In the genomic region with DNA sequence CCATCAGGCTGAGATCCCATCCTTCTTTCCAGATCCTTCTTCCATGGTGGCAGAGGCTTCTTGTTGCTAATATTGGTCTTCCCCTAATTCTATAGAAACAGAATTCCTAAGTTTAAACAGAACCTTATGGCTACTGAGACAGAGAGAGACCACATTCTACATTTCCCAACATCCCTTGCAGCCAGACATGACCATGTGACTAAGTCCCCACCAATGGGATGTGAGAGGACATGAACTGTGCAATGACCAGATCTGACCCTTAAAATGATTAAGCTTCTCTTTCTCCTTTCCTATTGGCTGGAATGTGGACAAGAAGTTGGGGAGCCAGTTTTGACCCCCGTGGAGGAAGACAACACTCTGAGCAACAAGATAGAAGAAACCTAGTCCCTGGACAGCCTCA, we compare ENCODE assay signal across 29 cellular contexts.
"Had no signal": no experiment of that assay in that cellular context is flagged by ENCODE, and none has a peak within 500 bp of the region (broad histone marks: within the 10 kb centered on the region; RNA-seq: fewer than 3 reads in every experiment).

No MANE protein-coding gene starts in this region.

- H3K4me2 ChIP-seq: neural progenitor cell, smooth muscle cell had no signal

- H3K4me3 ChIP-seq: heart left ventricle, neural progenitor cell, psoas muscle, smooth muscle cell, stomach, testis, transverse colon had no signal

- H3K9ac ChIP-seq: neural progenitor cell, parathyroid adenoma had no signal

- H3K27ac ChIP-seq: foreskin keratinocyte, heart left ventricle, neural progenitor cell, parathyroid adenoma, psoas muscle, stomach, testis, transverse colon had no signal

- H3K36me3 Mint-ChIP-seq: activated CD4-positive, alpha-beta memory T cell treated with anti-CD3 and anti-CD28 coated beads for 36 hours; memory B cell; neural progenitor cell; stimulated activated memory B cell treated with anti-CD40 and anti-IgM and Interleukin-4, amounts not matched to agents 10 μg/mL and 1 μg/mL and 100 μg/mL, for 72 hours had no signal

- ATAC-seq: activated CD4-positive, CD25-positive, alpha-beta regulatory T cell treated with anti-CD3 and anti-CD28 coated beads, Interleukin-2, amount 50 U/mL, for 24 hours; foreskin keratinocyte; heart left ventricle; naive thymus-derived CD4-positive, alpha-beta T cell; psoas muscle; stimulated activated memory B cell treated with anti-CD40 and anti-IgM and Interleukin-4, amounts not matched to agents 10 μg/mL and 1 μg/mL and 100 μg/mL, for 72 hours; T-helper 17 cell had no signal

- H3K4me1 Mint-ChIP-seq: immature natural killer cell; memory B cell; stimulated activated memory B cell treated with anti-CD40 and anti-IgM and Interleukin-4, amounts not matched to agents 10 μg/mL and 1 μg/mL and 100 μg/mL, for 72 hours; T-helper 17 cell had no signal

- H3K27ac Mint-ChIP-seq: activated CD4-positive, alpha-beta memory T cell treated with anti-CD3 and anti-CD28 coated beads for 36 hours; activated T-cell treated with anti-CD3 and anti-CD28 coated beads, Interleukin-2, amount 50 U/mL, for 24 hours; immature natural killer cell; memory B cell; neural progenitor cell; stimulated activated memory B cell treated with anti-CD40 and anti-IgM and Interleukin-4, amounts not matched to agents 10 μg/mL and 1 μg/mL and 100 μg/mL, for 72 hours; T-helper 17 cell had no signal

- H3K9me3 Mint-ChIP-seq: activated CD4-positive, alpha-beta memory T cell treated with anti-CD3 and anti-CD28 coated beads for 36 hours; activated T-cell treated with anti-CD3 and anti-CD28 coated beads, Interleukin-2, amount 50 U/mL, for 24 hours; immature natural killer cell; memory B cell; naive thymus-derived CD4-positive, alpha-beta T cell; neural progenitor cell; stimulated activated memory B cell treated with anti-CD40 and anti-IgM and Interleukin-4, amounts not matched to agents 10 μg/mL and 1 μg/mL and 100 μg/mL, for 72 hours had no signal

- DNase-seq: activated CD4-positive, alpha-beta memory T cell treated with anti-CD3 and anti-CD28 coated beads for 36 hours; activated CD4-positive, alpha-beta T cell treated with anti-CD3 and anti-CD28 coated beads for 48 hours; activated CD8-positive, alpha-beta memory T cell treated with anti-CD3 and anti-CD28 coated beads, Interleukin-2, amount 50 U/mL, for 48 hours; activated gamma-delta T cell treated with Interleukin-2 at 50 U/mL for 16 hours; activated naive CD4-positive, alpha-beta T cell treated with anti-CD3 and anti-CD28 coated beads, Interleukin-2, amount 50 U/mL, for 16 hours; activated T-cell treated with anti-CD3 and anti-CD28 coated beads, Interleukin-2, amount 50 U/mL, for 24 hours; cerebellar nuclear complex; cortex of kidney; foreskin keratinocyte; heart left ventricle; immature natural killer cell; kidney; naive thymus-derived CD4-positive, alpha-beta T cell; psoas muscle; stimulated activated CD4-positive, alpha-beta T cell treated with anti-CD3 and anti-CD28 coated beads, Interleukin-1b, Interleukin-23, amount 100 ng/mL, for 48 hours; stimulated activated CD4-positive, alpha-beta T cell treated with anti-CD3 and anti-CD28 coated beads, Interleukin-4, amount 100 ng/mL, for 4 hours; stimulated activated CD8-positive, alpha-beta memory T cell treated with anti-CD3 and anti-CD28 coated beads, Interleukin-4, amount 100 ng/mL, for 48 hours; stomach; T-helper 17 cell; testis; transverse colon; WERI-Rb-1 had no signal

- H3K27me3 Mint-ChIP-seq: activated CD4-positive, alpha-beta memory T cell treated with anti-CD3 and anti-CD28 coated beads for 36 hours; T-helper 17 cell had no signal

- FAIRE-seq: endothelial cell of umbilical vein, kidney had no signal

- H3K4me1 ChIP-seq: parathyroid adenoma, testis, transverse colon had no signal

- H3K9me3 ChIP-seq: heart left ventricle, psoas muscle, stomach, testis, transverse colon had no signal

- H3K79me2 ChIP-seq: parathyroid adenoma had no signal

- H3K36me3 ChIP-seq: heart left ventricle, neural progenitor cell, stomach, transverse colon, WERI-Rb-1 had no signal

- H3K27me3 ChIP-seq: heart left ventricle, neural progenitor cell, stomach, testis, transverse colon had no signal

- H2AFZ ChIP-seq: neural progenitor cell, parathyroid adenoma had no signal

- H3K4me3 Mint-ChIP-seq: activated CD4-positive, alpha-beta memory T cell treated with anti-CD3 and anti-CD28 coated beads for 36 hours; activated T-cell treated with anti-CD3 and anti-CD28 coated beads, Interleukin-2, amount 50 U/mL, for 24 hours; immature natural killer cell; memory B cell; naive thymus-derived CD4-positive, alpha-beta T cell; neural progenitor cell; stimulated activated memory B cell treated with anti-CD40 and anti-IgM and Interleukin-4, amounts not matched to agents 10 μg/mL and 1 μg/mL and 100 μg/mL, for 72 hours; T-helper 17 cell had no signal
